ENCODE assay signal across 1 cellular context in genomic region chr1:40662864-40663263, GRCh38.
TF ChIP-seq lines count a peak whose summit lies in the region.

No MANE protein-coding gene starts in this region.

TF ChIP-seq in GM23338, 12 proteins besides CTCF, POLR2A, EP300 and RAD21 (continued from another document):
- TF ChIP-seq, protein P1, sequence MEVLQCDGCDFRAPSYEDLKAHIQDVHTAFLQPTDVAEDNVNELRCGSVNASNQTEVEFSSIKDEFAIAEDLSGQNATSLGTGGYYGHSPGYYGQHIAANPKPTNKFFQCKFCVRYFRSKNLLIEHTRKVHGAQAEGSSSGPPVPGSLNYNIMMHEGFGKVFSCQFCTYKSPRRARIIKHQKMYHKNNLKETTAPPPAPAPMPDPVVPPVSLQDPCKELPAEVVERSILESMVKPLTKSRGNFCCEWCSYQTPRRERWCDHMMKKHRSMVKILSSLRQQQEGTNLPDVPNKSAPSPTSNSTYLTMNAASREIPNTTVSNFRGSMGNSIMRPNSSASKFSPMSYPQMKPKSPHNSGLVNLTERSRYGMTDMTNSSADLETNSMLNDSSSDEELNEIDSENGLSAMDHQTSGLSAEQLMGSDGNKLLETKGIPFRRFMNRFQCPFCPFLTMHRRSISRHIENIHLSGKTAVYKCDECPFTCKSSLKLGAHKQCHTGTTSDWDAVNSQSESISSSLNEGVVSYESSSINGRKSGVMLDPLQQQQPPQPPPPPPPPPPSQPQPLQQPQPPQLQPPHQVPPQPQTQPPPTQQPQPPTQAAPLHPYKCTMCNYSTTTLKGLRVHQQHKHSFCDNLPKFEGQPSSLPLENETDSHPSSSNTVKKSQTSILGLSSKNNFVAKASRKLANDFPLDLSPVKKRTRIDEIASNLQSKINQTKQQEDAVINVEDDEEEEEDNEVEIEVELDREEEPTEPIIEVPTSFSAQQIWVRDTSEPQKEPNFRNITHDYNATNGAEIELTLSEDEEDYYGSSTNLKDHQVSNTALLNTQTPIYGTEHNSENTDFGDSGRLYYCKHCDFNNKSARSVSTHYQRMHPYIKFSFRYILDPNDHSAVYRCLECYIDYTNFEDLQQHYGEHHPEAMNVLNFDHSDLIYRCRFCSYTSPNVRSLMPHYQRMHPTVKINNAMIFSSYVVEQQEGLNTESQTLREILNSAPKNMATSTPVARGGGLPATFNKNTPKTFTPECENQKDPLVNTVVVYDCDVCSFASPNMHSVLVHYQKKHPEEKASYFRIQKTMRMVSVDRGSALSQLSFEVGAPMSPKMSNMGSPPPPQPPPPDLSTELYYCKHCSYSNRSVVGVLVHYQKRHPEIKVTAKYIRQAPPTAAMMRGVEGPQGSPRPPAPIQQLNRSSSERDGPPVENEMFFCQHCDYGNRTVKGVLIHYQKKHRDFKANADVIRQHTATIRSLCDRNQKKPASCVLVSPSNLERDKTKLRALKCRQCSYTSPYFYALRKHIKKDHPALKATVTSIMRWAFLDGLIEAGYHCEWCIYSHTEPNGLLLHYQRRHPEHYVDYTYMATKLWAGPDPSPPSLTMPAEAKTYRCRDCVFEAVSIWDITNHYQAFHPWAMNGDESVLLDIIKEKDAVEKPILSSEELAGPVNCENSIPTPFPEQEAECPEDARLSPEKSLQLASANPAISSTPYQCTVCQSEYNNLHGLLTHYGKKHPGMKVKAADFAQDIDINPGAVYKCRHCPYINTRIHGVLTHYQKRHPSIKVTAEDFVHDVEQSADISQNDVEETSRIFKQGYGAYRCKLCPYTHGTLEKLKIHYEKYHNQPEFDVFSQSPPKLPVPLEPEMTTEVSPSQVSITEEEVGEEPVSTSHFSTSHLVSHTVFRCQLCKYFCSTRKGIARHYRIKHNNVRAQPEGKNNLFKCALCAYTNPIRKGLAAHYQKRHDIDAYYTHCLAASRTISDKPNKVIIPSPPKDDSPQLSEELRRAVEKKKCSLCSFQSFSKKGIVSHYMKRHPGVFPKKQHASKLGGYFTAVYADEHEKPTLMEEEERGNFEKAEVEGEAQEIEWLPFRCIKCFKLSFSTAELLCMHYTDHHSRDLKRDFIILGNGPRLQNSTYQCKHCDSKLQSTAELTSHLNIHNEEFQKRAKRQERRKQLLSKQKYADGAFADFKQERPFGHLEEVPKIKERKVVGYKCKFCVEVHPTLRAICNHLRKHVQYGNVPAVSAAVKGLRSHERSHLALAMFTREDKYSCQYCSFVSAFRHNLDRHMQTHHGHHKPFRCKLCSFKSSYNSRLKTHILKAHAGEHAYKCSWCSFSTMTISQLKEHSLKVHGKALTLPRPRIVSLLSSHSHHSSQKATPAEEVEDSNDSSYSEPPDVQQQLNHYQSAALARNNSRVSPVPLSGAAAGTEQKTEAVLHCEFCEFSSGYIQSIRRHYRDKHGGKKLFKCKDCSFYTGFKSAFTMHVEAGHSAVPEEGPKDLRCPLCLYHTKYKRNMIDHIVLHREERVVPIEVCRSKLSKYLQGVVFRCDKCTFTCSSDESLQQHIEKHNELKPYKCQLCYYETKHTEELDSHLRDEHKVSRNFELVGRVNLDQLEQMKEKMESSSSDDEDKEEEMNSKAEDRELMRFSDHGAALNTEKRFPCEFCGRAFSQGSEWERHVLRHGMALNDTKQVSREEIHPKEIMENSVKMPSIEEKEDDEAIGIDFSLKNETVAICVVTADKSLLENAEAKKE (CRISPR knock-in tag; IDR thresholded peaks at IDR 0.05): no peak
- TF ChIP-seq POLR2AphosphoS5 (IDR thresholded peaks at IDR 0.05; ENCODE audit: low read depth) (no peak), STAT1 (IDR thresholded peaks at IDR 0.05; ENCODE audit: unreplicated experiment) (no peak), NANOG (IDR thresholded peaks at IDR 0.05; ENCODE audit: borderline replicate concordance) (no peak), EZH2phosphoT487 (IDR thresholded peaks at IDR 0.05; ENCODE audit: unreplicated experiment) (no peak), ZNF331 (CRISPR knock-in tag; IDR thresholded peaks at IDR 0.05; ENCODE audit: low read depth) (no peak), ZNF114 (CRISPR knock-in tag; IDR thresholded peaks at IDR 0.05) (no peak), JUNB (IDR thresholded peaks at IDR 0.05; ENCODE audit: unreplicated experiment) (no peak), EZH2 (IDR thresholded peaks at IDR 0.05; ENCODE audit: low read depth, unreplicated experiment) (no peak)
TF ChIP-seq in GM23338: peak in this region for 0.
